ENCODE assay signal across 8 cellular contexts in the genomic region with DNA sequence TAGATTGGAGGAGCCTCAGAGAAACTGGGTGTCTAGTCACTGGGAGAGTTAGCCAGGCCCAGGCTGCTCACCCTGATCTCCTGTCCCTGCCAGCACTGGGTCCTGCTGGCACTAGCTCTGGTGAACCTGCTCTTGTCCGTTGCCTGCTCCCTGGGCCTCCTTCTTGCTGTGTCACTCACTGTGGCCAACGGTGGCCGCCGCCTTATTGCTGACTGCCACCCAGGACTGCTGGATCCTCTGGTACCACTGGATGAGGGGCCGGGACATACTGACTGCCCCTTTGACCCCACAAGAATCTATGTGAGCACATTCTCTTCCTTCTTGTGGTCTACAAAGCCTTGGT. TPM values are rescaled to one million over a fixed set of nuclear protein-coding genes. Genes with fewer than 3 reads are reported as not detected.
DNase-seq lines count a peak whose midpoint lies in the region; ATAC-seq, FAIRE-seq and TF ChIP-seq lines count a peak whose summit lies in the region.
"Had no signal": no experiment of that assay in that cellular context is flagged by ENCODE, and none has a peak within 500 bp of the region (broad histone marks: within the 10 kb centered on the region; RNA-seq: fewer than 3 reads in every experiment).

No MANE protein-coding gene starts in this region.

- H4K91ac ChIP-seq in H9 (ENCODE audit: insufficient read length, low read depth, low read length) = no peak overlapping the region

- no peak overlapping the region for H3K4ac ChIP-seq in H9 (ENCODE audit: low read depth, low read length)

- no peaks in the 10 kb centered on the region for H3K27me3 Mint-ChIP-seq in H9 (ENCODE audit: low read depth)
- H3K27me3 Mint-ChIP-seq in activated T-helper 17 cell treated with anti-CD3 and anti-CD28 coated beads, Interleukin-2, amount 50 U/mL, for 72 hours = no peaks in the 10 kb centered on the region

- H3K9me3 ChIP-seq in H9 (ENCODE audit: control insufficient read depth, low read depth, low read length) = no peaks in the 10 kb centered on the region
- no peaks in the 10 kb centered on the region for H3K9me3 ChIP-seq in iPS-20b (ENCODE audit: insufficient read depth, low read depth, low read length)
- H3K9me3 ChIP-seq in small intestine (ENCODE audit: control insufficient read depth, low read depth) = no peaks in the 10 kb centered on the region

- H3K79me1 ChIP-seq in H9 (ENCODE audit: insufficient read depth, low read depth, low read length, poor library complexity, severe bottlenecking) = no peaks in the 10 kb centered on the region

- peaks cover 57% of the 10 kb centered on the region for H3K36me3 ChIP-seq in iPS-20b (ENCODE audit: insufficient read depth, low read depth, low read length)
- peaks cover 18 to 19% of the 10 kb centered on the region in 2 donors for H3K36me3 ChIP-seq in small intestine (ENCODE audit: control insufficient read depth in 2 of 2, insufficient read depth in 2 of 2, low read length in 2 of 2)

- peak; percentile 37 for DNase-seq in H9
- peak; percentile 42 for DNase-seq in small intestine
- DNase-seq in central memory CD4-positive, alpha-beta T cell = no peak
- DNase-seq in kidney glomerular epithelial cell (lab: John Stamatoyannopoulos, UW) = no peak
- DNase-seq: activated CD4-positive, alpha-beta T cell treated with anti-CD3 and anti-CD28 coated beads for 1 hour had no signal

- H4K8ac ChIP-seq in H9 (replicated peaks; ENCODE audit: insufficient read length, low read depth, low read length) = no peak overlapping the region

- no peak overlapping the region for H3K56ac ChIP-seq in H9 (ENCODE audit: insufficient read length, low read depth, low read length)

- no peaks in the 10 kb centered on the region for H3K9me3 Mint-ChIP-seq in H9
- H3K9me3 Mint-ChIP-seq in activated T-helper 17 cell treated with anti-CD3 and anti-CD28 coated beads, Interleukin-2, amount 50 U/mL, for 72 hours = no peaks in the 10 kb centered on the region

- H2BK120ac ChIP-seq in H9 (ENCODE audit: low read depth, low read length, poor library complexity, severe bottlenecking) = no peak overlapping the region

- no peaks in the 10 kb centered on the region for H4K20me1 ChIP-seq in H9 (ENCODE audit: control insufficient read depth, insufficient read depth, insufficient read length)

- H3K23ac ChIP-seq in H9 (ENCODE audit: insufficient read length, low read depth, low read length) = no peak overlapping the region

- peaks cover 8% of the 10 kb centered on the region for H3K23me2 ChIP-seq in H9 (ENCODE audit: insufficient read length, low read depth, low read length, poor library complexity, severe bottlenecking)

- H3K4me2 ChIP-seq in H9 (ENCODE audit: insufficient read depth, insufficient read length, low read length) = peak overlapping the region; percentile 49

- H2BK12ac ChIP-seq in H9 (ENCODE audit: insufficient read length, low read depth, low read length) = no peak overlapping the region

- no peak overlapping the region for H2AFZ ChIP-seq in H9 (ENCODE audit: low read length)

- no peaks in the 10 kb centered on the region for H3K79me2 ChIP-seq in H9 (ENCODE audit: insufficient read depth, low read length)

- no peak overlapping the region for H4K5ac ChIP-seq in H9 (ENCODE audit: insufficient read length, low read depth, low read length)

- no peak overlapping the region for H2BK5ac ChIP-seq in H9 (ENCODE audit: insufficient read length, low read length)

- WGBS in H9 (ENCODE audit: extremely low coverage, insufficient read length, low lambda C conversion rate) = no CpG with 5 or more reads among the region's 5 CpGs
- 10 to 52% (median 48%) methylated on average over 5 of the region's 5 CpGs for WGBS in small intestine, 3 donors

- peak overlapping the region; percentile 6 for H3K18ac ChIP-seq in H9 (ENCODE audit: insufficient read length, low read depth, low read length)

- no peak for FAIRE-seq in small intestine (lab: Jason Lieb, UNC)

- no peak overlapping the region for H3K27ac ChIP-seq in H9 (ENCODE audit: insufficient read length, low read depth, low read length)
- H3K27ac ChIP-seq in iPS-20b (ENCODE audit: low read length) = no peak overlapping the region
- peak overlapping the region; percentile 33 to 82 for H3K27ac ChIP-seq in small intestine (ENCODE audit: low read depth in 1 of 2, low read length in 1 of 2)

- H3K4me3 Mint-ChIP-seq in H9 = peak overlapping the region; percentile 67 to 80
- H3K4me3 Mint-ChIP-seq in activated T-helper 17 cell treated with anti-CD3 and anti-CD28 coated beads, Interleukin-2, amount 50 U/mL, for 72 hours = no peak overlapping the region

- no peak overlapping the region for H2AK5ac ChIP-seq in H9 (ENCODE audit: insufficient read length, low read length)

- H3K9ac ChIP-seq in H9 (ENCODE audit: extremely low read depth, insufficient read length, low read length) (peak overlapping the region; percentile 17), iPS-20b (ENCODE audit: low read depth, low read length) (peak overlapping the region; percentile 47; the same call in 1 of the 2 replicates)

- H2BK15ac ChIP-seq in H9 (ENCODE audit: low read depth, low read length) = no peak overlapping the region

- H3K4me3 ChIP-seq in iPS-20b (ENCODE audit: low read length) (peak overlapping the region; percentile 66), small intestine (ENCODE audit: low read depth in 1 of 2, low read length in 2 of 2) (peak overlapping the region; percentile 22 to 52)

- peaks cover 23 to 71% (median 64%) of the 10 kb centered on the region in 3 experiments; a peak in 6 of 7 replicates for H3K36me3 Mint-ChIP-seq in H9 (ENCODE audit: insufficient read depth in 1 of 3, low read depth in 3 of 3)
- peaks cover 55% of the 10 kb centered on the region for H3K36me3 Mint-ChIP-seq in activated T-helper 17 cell treated with anti-CD3 and anti-CD28 coated beads, Interleukin-2, amount 50 U/mL, for 72 hours (ENCODE audit: low read depth)

- no peak overlapping the region for H2BK20ac ChIP-seq in H9 (ENCODE audit: low read depth, low read length, poor library complexity, severe bottlenecking)

- ATAC-seq in activated T-helper 17 cell treated with anti-CD3 and anti-CD28 coated beads, Interleukin-2, amount 50 U/mL, for 72 hours (replicated peaks) = no peak
- no peak for ATAC-seq in HG03196 (IDR thresholded peaks at IDR 0.05; ENCODE audit: unreplicated experiment)

- H3K27ac Mint-ChIP-seq in H9 = peak overlapping the region in 1 of 3 experiments; percentile 85; a peak in 1 of 7 replicates
- peak overlapping the region; percentile 14 for H3K27ac Mint-ChIP-seq in activated T-helper 17 cell treated with anti-CD3 and anti-CD28 coated beads, Interleukin-2, amount 50 U/mL, for 72 hours

- H3K27me3 ChIP-seq in H9 (ENCODE audit: insufficient read depth, low read length) (no peaks in the 10 kb centered on the region), iPS-20b (ENCODE audit: insufficient read depth, low read length) (no peaks in the 10 kb centered on the region), small intestine (ENCODE audit: control insufficient read depth in 2 of 2, insufficient read depth in 2 of 2, low read length in 2 of 2) (no peaks in the 10 kb centered on the region)

- H3K14ac ChIP-seq in H9 (ENCODE audit: insufficient read depth, low read length) = no peak overlapping the region

- TF ChIP-seq CTCF in H9 (conservative IDR thresholded peaks at IDR 0.05) = no peak

- no peak overlapping the region for H3T11ph ChIP-seq in H9 (ENCODE audit: low read length)

- H3K4me1 ChIP-seq in H9 (ENCODE audit: insufficient read depth, low read length) = no peaks in the 10 kb centered on the region
- H3K4me1 ChIP-seq in iPS-20b (ENCODE audit: insufficient read depth, low read length) = no peaks in the 10 kb centered on the region
- H3K4me1 ChIP-seq in small intestine (ENCODE audit: control insufficient read depth in 2 of 2, insufficient read depth in 1 of 2, low read depth in 1 of 2, low read length in 1 of 2) = no peaks in the 10 kb centered on the region

- H3K4me1 Mint-ChIP-seq in H9 = peaks cover 13 to 18% of the 10 kb centered on the region in 2 experiments
- peaks cover 4% of the 10 kb centered on the region for H3K4me1 Mint-ChIP-seq in activated T-helper 17 cell treated with anti-CD3 and anti-CD28 coated beads, Interleukin-2, amount 50 U/mL, for 72 hours

RNA-seq across cellular contexts. Expression of a gene that starts 0.8 kb away (rescaled TPM):
- total RNA-seq in H9 (2021) = 49.9 and 57.3 TPM in 2 replicates
- 1 to 10 TPM; 2.6 to 5.0 TPM for total RNA-seq in activated T-helper 17 cell treated with anti-CD3 and anti-CD28 coated beads, Interleukin-2, amount 50 U/mL, for 72 hours
- polyA plus RNA-seq in small intestine = 100 to 1,000 TPM in 1 of 3 donors, 10 to 100 TPM in 2; 57.0 to 127 (median 59.4) TPM

RNA-seq across cellular contexts. Expression of a gene that starts 14.5 kb away (rescaled TPM):
- total RNA-seq in H9 (2021) = 140 TPM in 2 replicates
- total RNA-seq in activated T-helper 17 cell treated with anti-CD3 and anti-CD28 coated beads, Interleukin-2, amount 50 U/mL, for 72 hours = 10 to 100 TPM; 65.2 to 76.1 TPM
- polyA plus RNA-seq in small intestine = 10 to 100 TPM; 51.4 to 84.8 (median 83.9) TPM

RNA-seq across cellular contexts. Expression of a gene that starts 33.6 kb away (rescaled TPM):
- total RNA-seq in H9 (2021) = 146 and 150 TPM in 2 replicates
- 100 to 1,000 TPM in 1 of 2 donors, 10 to 100 TPM in 1; 67.0 to 158 TPM for total RNA-seq in activated T-helper 17 cell treated with anti-CD3 and anti-CD28 coated beads, Interleukin-2, amount 50 U/mL, for 72 hours
- 10 to 100 TPM; 44.1 to 93.1 (median 45.4) TPM for polyA plus RNA-seq in small intestine

RNA-seq across cellular contexts. Expression of a gene that starts 46.6 kb away (rescaled TPM):
- 13.8 and 15.5 TPM in 2 replicates for total RNA-seq in H9 (2021)
- total RNA-seq in activated T-helper 17 cell treated with anti-CD3 and anti-CD28 coated beads, Interleukin-2, amount 50 U/mL, for 72 hours = 10 to 100 TPM; 10.5 to 18.6 TPM
- 100 to 1,000 TPM in 1 of 3 donors, 10 to 100 TPM in 2; 81.6 to 142 (median 97.0) TPM for polyA plus RNA-seq in small intestine

RNA-seq across cellular contexts. Expression of a gene that starts 52.0 kb away (rescaled TPM):
- 21.1 and 21.5 TPM in 2 replicates for total RNA-seq in H9 (2021)
- total RNA-seq in activated T-helper 17 cell treated with anti-CD3 and anti-CD28 coated beads, Interleukin-2, amount 50 U/mL, for 72 hours = under 1 TPM in 1 of 2 donors, not detected in 1; 0.21 TPM
- polyA plus RNA-seq in small intestine = 1 to 10 TPM in 1 of 3 donors, under 1 TPM in 1, not detected in 1; 0.81 to 5.8 TPM

Comparison
In these comparisons a context has a peak if more than half of its experiments do, and no peak if none do; other contexts are left out.
1. DNase-seq: peak in H9 (single experiment) and small intestine (single experiment); none in central memory CD4-positive, alpha-beta T cell (single experiment) and kidney glomerular epithelial cell (single experiment).
2. H3K27ac ChIP-seq: peak in small intestine (2 of 2); none in H9 (single experiment) and iPS-20b (single experiment).